Comparison of ENCODE assay signal across 13 cellular contexts in genomic region chr1:50110084-50110615, GRCh38.
DNase-seq lines count a peak whose midpoint lies in the region; ATAC-seq lines count a peak whose summit lies in the region.
"Had no signal": no experiment of that assay in that cellular context is flagged by ENCODE, and none has a peak within 500 bp of the region (broad histone marks: within the 10 kb centered on the region; RNA-seq: fewer than 3 reads in every experiment).

No MANE protein-coding gene starts in this region.

- DNase-seq in DMS 273 (lab: John Stamatoyannopoulos, UW; ENCODE audit: unreplicated experiment) (peak; percentile 50), DMS 273 treated with DMSO at 0.1 percent for 48 hours (lab: John Stamatoyannopoulos, UW) (no peak), SKM-1 (lab: John Stamatoyannopoulos, UW; ENCODE audit: unreplicated experiment) (peak; percentile 82), amniotic stem cell (lab: John Stamatoyannopoulos, UW) (no peak), GM03348 (ENCODE audit: low spot score) (no peak)
- DNase-seq: colonic mucosa, heart right ventricle, HFFc6, NCI-H226 had no signal

- ATAC-seq in HG03354 (IDR thresholded peaks at IDR 0.05; ENCODE audit: poor library complexity, severe bottlenecking, unreplicated experiment) = peak; percentile 11
- ATAC-seq in HG02571 (IDR thresholded peaks at IDR 0.05; ENCODE audit: unreplicated experiment) = no peak

- peak overlapping the region; percentile 13 for H3K27ac ChIP-seq in layer of hippocampus (ENCODE audit: low read depth, low read length)
- H3K27ac ChIP-seq: 22Rv1, colonic mucosa, heart right ventricle had no signal

- H3K27me3 ChIP-seq in layer of hippocampus (ENCODE audit: control insufficient read depth, insufficient read depth, low read length) = no peaks in the 10 kb centered on the region
- H3K27me3 ChIP-seq: colonic mucosa had no signal

Comparison
In these comparisons a context has a peak if more than half of its experiments do, and no peak if none do; other contexts are left out.
1. DNase-seq: peak in DMS 273 (single experiment) and SKM-1 (single experiment); none in DMS 273 treated with DMSO at 0.1 percent for 48 hours (single experiment), amniotic stem cell (single experiment) and GM03348 (single experiment).